23 cellular contexts compared by ENCODE assay signal in the genomic region with DNA sequence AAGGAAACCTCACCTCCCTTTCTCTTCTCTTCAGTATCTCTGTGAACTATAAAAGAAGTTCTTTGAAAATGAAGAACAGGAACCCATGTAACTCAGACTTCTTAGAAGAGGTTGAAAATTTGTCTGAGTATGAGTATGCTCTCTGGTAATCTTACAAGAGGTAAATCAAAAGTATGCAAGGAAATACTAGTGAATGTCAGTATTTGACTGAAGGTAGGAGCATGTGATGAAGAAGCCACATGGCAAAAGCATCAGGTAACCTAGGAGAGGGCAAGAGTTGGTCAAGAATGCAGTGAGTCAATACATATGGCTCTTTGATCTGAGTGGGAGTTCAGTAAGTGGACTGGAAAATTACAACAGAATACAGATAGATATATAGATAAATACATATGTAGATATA.
"Had no signal": no experiment of that assay in that cellular context is flagged by ENCODE, and none has a peak within 500 bp of the region (broad histone marks: within the 10 kb centered on the region; RNA-seq: fewer than 3 reads in every experiment).

No MANE protein-coding gene starts in this region.

- H3K4me1 ChIP-seq: gastrocnemius medialis, left lung, pancreas, right atrium auricular region, testis, tibial artery had no signal

- DNase-seq: dorsolateral prefrontal cortex; effector CD4-positive, alpha-beta T cell; foreskin fibroblast; gastrocnemius medialis; head of caudate nucleus; kidney; left cardiac atrium; left lung; mesenchymal stem cell; mucosa of descending colon; naive B cell; pancreas; stimulated activated CD4-positive, alpha-beta T cell treated with anti-CD3 and anti-CD28 coated beads, Interleukin-15, amount 100 ng/mL, for 24 hours; stimulated activated CD4-positive, alpha-beta T cell treated with anti-CD3 and anti-CD28 coated beads, Interleukin-2, amount 100 ng/mL, for 48 hours; stimulated activated naive CD4-positive, alpha-beta T cell; substantia nigra; testis; tibial artery had no signal

- H3K9me3 ChIP-seq: gastrocnemius medialis, left lung, mucosa of descending colon, neutrophil, pancreas, testis had no signal

- H3K27ac ChIP-seq: dorsolateral prefrontal cortex, gastrocnemius medialis, left lung, neutrophil, pancreas, right atrium auricular region, skin epidermis, testis, tibial artery had no signal

- ATAC-seq: esophagus mucosa, gastrocnemius medialis, left cardiac atrium, left lung, mucosa of descending colon, pancreas had no signal

- FAIRE-seq: colon, kidney, pancreas had no signal

- H3K27me3 ChIP-seq: dorsolateral prefrontal cortex, gastrocnemius medialis, left lung, neutrophil, pancreas, right atrium auricular region, testis, tibial artery had no signal

- H3K36me3 ChIP-seq: gastrocnemius medialis, left lung, neutrophil, pancreas, right atrium auricular region, tibial artery had no signal

- H3K4me3 ChIP-seq: dorsolateral prefrontal cortex, gastrocnemius medialis, left lung, mucosa of descending colon, pancreas, right atrium auricular region, skin epidermis, testis, tibial artery had no signal
